20 cellular contexts compared by ENCODE assay signal in genomic region chr6:9527679-9528286, GRCh38.
A peak's percentile ranks its signal among the peaks of the same experiment; 100 is the strongest.
DNase-seq lines count a peak whose midpoint lies in the region; ATAC-seq, FAIRE-seq and TF ChIP-seq lines count a peak whose summit lies in the region.
"Had no signal": no experiment of that assay in that cellular context is flagged by ENCODE, and none has a peak within 500 bp of the region (broad histone marks: within the 10 kb centered on the region; RNA-seq: fewer than 3 reads in every experiment).

No MANE protein-coding gene starts in this region.

- H2BK15ac ChIP-seq in mesenchymal stem cell (ENCODE audit: low read depth, poor library complexity, severe bottlenecking) = no peak overlapping the region

- H3K4me2 ChIP-seq in K562 (ENCODE audit: insufficient read depth, low read length) (no peak overlapping the region), mesenchymal stem cell (ENCODE audit: low read length, poor library complexity, severe bottlenecking) (no peak overlapping the region)

- H2BK5ac ChIP-seq in mesenchymal stem cell (ENCODE audit: low read depth, low read length, poor library complexity, severe bottlenecking) = no peak overlapping the region

- H3K9me1 ChIP-seq in K562 (ENCODE audit: control insufficient read depth, insufficient read depth, low read length) = no peaks in the 10 kb centered on the region

- no peaks in the 10 kb centered on the region for H4K20me1 ChIP-seq in K562 (replicated peaks; ENCODE audit: control insufficient read depth, insufficient read depth, low read length)

- DNase-seq in NCI-H1417 (lab: John Stamatoyannopoulos, UW) = peak in 2 of 3 experiments; percentile 3 to 29
- DNase-seq in NCI-H1417 treated with DMSO at 0.1 percent for 48 hours (lab: John Stamatoyannopoulos, UW) = no peak
- DNase-seq in NCI-H69 (lab: John Stamatoyannopoulos, UW) = peak; percentile 81
- DNase-seq in K562 (ENCODE audit: extremely low read depth in 1 of 4, low spot score in 3 of 4) = no peak
- DNase-seq in mesenchymal stem cell = no peak
- DNase-seq in D721Med (ENCODE audit: insufficient read length, low spot score) = no peak
- DNase-seq in NCI-H774 (lab: John Stamatoyannopoulos, UW) = no peak
- DNase-seq in NCI-H2171 treated with DMSO at 0.1 percent for 48 hours (lab: John Stamatoyannopoulos, UW) = no peak
- DNase-seq: activated CD8-positive, alpha-beta memory T cell treated with anti-CD3 and anti-CD28 coated beads, Interleukin-2, amount 10 ng/mL, durations not matched to agents 7 days and 5 days; activated effector memory CD4-positive, alpha-beta T cell treated with anti-CD3 and anti-CD28 coated beads, Interleukin-2, amount 50 U/mL, for 16 hours; anterior cingulate cortex; DMS79; lower lobe of right lung; naive thymus-derived CD4-positive, alpha-beta T cell; small intestine; T-helper 17 cell had no signal

- no peak for TF ChIP-seq EP300 in K562 (IDR thresholded peaks at IDR 0.05; ENCODE audit: low read length)

- H4K8ac ChIP-seq in mesenchymal stem cell (ENCODE audit: low read length) = peak overlapping the region; percentile 2

- 1% methylated on average over 4 of the region's 4 CpGs for WGBS in K562 (ENCODE audit: insufficient coverage, low coverage, missing lambda C conversion rate)
- WGBS in mesenchymal stem cell = 75% methylated on average over 4 of the region's 4 CpGs

- CTCF ChIA-PET in K562 (lab: Yijun Ruan, JAX; ENCODE audit: low intra/inter-chr PET ratio) = no interaction called here

- no peak for ATAC-seq in K562
- ATAC-seq: activated CD8-positive, alpha-beta memory T cell treated with anti-CD3 and anti-CD28 coated beads, Interleukin-2, amount 10 ng/mL, durations not matched to agents 7 days and 5 days; lower lobe of right lung; naive thymus-derived CD4-positive, alpha-beta T cell; T-helper 17 cell had no signal

- H3K18ac ChIP-seq in mesenchymal stem cell (ENCODE audit: low read depth in 1 of 2, low read length in 2 of 2) = peak overlapping the region in 1 of 2 experiments; percentile 77

- H3K9me3 ChIP-seq in K562 (replicated peaks; ENCODE audit: control insufficient read depth, insufficient read depth, low read depth, low read length) (peaks cover 3% of the 10 kb centered on the region; the same call in 1 of the 2 replicates), mesenchymal stem cell (ENCODE audit: control insufficient read depth, low read length) (no peaks in the 10 kb centered on the region)
- H3K9me3 ChIP-seq: lower lobe of right lung had no signal

- H3K9ac ChIP-seq in K562 (ENCODE audit: insufficient read depth in 1 of 2, low read depth in 2 of 2, low read length in 2 of 2) = no peak overlapping the region
- no peak overlapping the region for H3K9ac ChIP-seq in mesenchymal stem cell (ENCODE audit: low read length)

- H3K4me3 ChIP-seq in K562 (no peak overlapping the region), mesenchymal stem cell (ENCODE audit: insufficient read depth in 1 of 2, low read depth in 1 of 2, low read length in 2 of 2) (no peak overlapping the region)
- H3K4me3 ChIP-seq: lower lobe of right lung had no signal

- in situ Hi-C loops in K562 (cut with MboI) = no loop called here

- TF ChIP-seq RAD21 in K562 (CRISPR knock-in tag; conservative IDR thresholded peaks at IDR 0.05 in 1 of 2, IDR thresholded peaks at IDR 0.05 in 1 of 2) = no peak

- no peak overlapping the region for H3K4ac ChIP-seq in mesenchymal stem cell (ENCODE audit: low read depth in 1 of 2, low read length in 2 of 2)

- no peak overlapping the region for H2BK12ac ChIP-seq in mesenchymal stem cell (ENCODE audit: low read length in 2 of 2)

- TF ChIP-seq CTCF in K562 (IDR thresholded peaks at IDR 0.05 in 2 of 3, conservative IDR thresholded peaks at IDR 0.05 in 1 of 3; ENCODE audit: insufficient read depth in 2 of 3, low read depth in 1 of 3, low read length in 3 of 3) = no peak
- no peak for TF ChIP-seq CTCF in D721Med (IDR thresholded peaks at IDR 0.05; ENCODE audit: insufficient read depth, missing control alignments)

- TF ChIP-seq POLR2A in K562 (conservative IDR thresholded peaks at IDR 0.05) = no peak

- no peak overlapping the region for H2AK5ac ChIP-seq in mesenchymal stem cell (ENCODE audit: low read length, severe bottlenecking)

- no TSS peak for BruUV-seq in K562 (replicated peaks; lab: Mats Ljungman, UMichigan)

- no peak overlapping the region for H2BK120ac ChIP-seq in mesenchymal stem cell (ENCODE audit: low read depth, low read length)

- no peaks in the 10 kb centered on the region for H3K4me1 ChIP-seq in K562 (replicated peaks in 1 of 2; ENCODE audit: control insufficient read depth in 2 of 2, insufficient read depth in 2 of 2, low read length in 2 of 2)
- no peaks in the 10 kb centered on the region for H3K4me1 ChIP-seq in mesenchymal stem cell (ENCODE audit: control insufficient read depth, insufficient read depth, low read depth, low read length)
- H3K4me1 ChIP-seq: lower lobe of right lung had no signal

- no peak overlapping the region for H3K23ac ChIP-seq in mesenchymal stem cell (ENCODE audit: low read length in 2 of 2)

- H3K79me2 ChIP-seq in K562 (ENCODE audit: control insufficient read depth, insufficient read depth, low read length) = no peaks in the 10 kb centered on the region

- no peak overlapping the region for H4K91ac ChIP-seq in mesenchymal stem cell (ENCODE audit: low read length)

- H3K79me1 ChIP-seq in mesenchymal stem cell (replicated peaks; ENCODE audit: low read length, poor library complexity, severe bottlenecking) = no peaks in the 10 kb centered on the region

- H3K14ac ChIP-seq in mesenchymal stem cell (ENCODE audit: low read length in 2 of 2) = no peak overlapping the region

- H2AFZ ChIP-seq in K562 (ENCODE audit: low read depth, low read length) (no peak overlapping the region), mesenchymal stem cell (ENCODE audit: low read depth, low read length) (no peak overlapping the region)

- no peaks in the 10 kb centered on the region for H3K27me3 ChIP-seq in K562 (ENCODE audit: control insufficient read depth in 2 of 2, insufficient read depth in 2 of 2, low read length in 2 of 2)
- no peaks in the 10 kb centered on the region for H3K27me3 ChIP-seq in mesenchymal stem cell (ENCODE audit: control insufficient read depth in 1 of 2, insufficient read depth in 1 of 2, low read length in 2 of 2)

- FAIRE-seq in K562 (lab: Jason Lieb, UNC) = no peak
- FAIRE-seq in D721Med (lab: Jason Lieb, UNC) = no peak
- FAIRE-seq: endometrium, GM18507, small intestine had no signal

- no peak overlapping the region for H3K27ac ChIP-seq in K562 (ENCODE audit: extremely low read depth, low read depth, low read length)
- no peak overlapping the region for H3K27ac ChIP-seq in mesenchymal stem cell (ENCODE audit: low read length, poor library complexity, severe bottlenecking)
- H3K27ac ChIP-seq: 22Rv1, C4-2B, lower lobe of right lung had no signal

- intact Hi-C loops in K562 (cut with micrococcal nuclease) = no loop called here

- POLR2A ChIA-PET in K562 (lab: Yijun Ruan, JAX) = no interaction called here

- H3K36me3 ChIP-seq in K562 (ENCODE audit: control insufficient read depth, insufficient read depth, low read length) = no peaks in the 10 kb centered on the region
- H3K36me3 ChIP-seq in mesenchymal stem cell (ENCODE audit: control insufficient read depth in 1 of 2, insufficient read depth in 2 of 2, low read depth in 1 of 2, low read length in 2 of 2) = no peaks in the 10 kb centered on the region
- H3K36me3 ChIP-seq: lower lobe of right lung had no signal

TF ChIP-seq in K562, 482 proteins besides CTCF, POLR2A, EP300 and RAD21 (continues in another document):
- TF ChIP-seq ZNF589 (CRISPR knock-in tag; IDR thresholded peaks at IDR 0.05; ENCODE audit: low read depth) = no peak
- TF ChIP-seq NFIX (CRISPR knock-in tag; IDR thresholded peaks at IDR 0.05; ENCODE audit: low read depth) = no peak
- no peak for TF ChIP-seq ARID3B (CRISPR knock-in tag; IDR thresholded peaks at IDR 0.05; ENCODE audit: borderline replicate concordance)
- peak; percentile 81 for TF ChIP-seq ATF4 (CRISPR knock-in tag; IDR thresholded peaks at IDR 0.05)

Comparison
In these comparisons a context has a peak if more than half of its experiments do, and no peak if none do; other contexts are left out.
1. DNase-seq: peak in NCI-H1417 (2 of 3) and NCI-H69 (single experiment); none in NCI-H1417 treated with DMSO at 0.1 percent for 48 hours (single experiment), K562 (0 of 4), mesenchymal stem cell (single experiment), D721Med (single experiment), NCI-H774 (single experiment) and NCI-H2171 treated with DMSO at 0.1 percent for 48 hours (single experiment).